In genomic region chr17:42477173-42477572, GRCh38 we compare ENCODE assay signal across 21 cellular contexts. TPM values are rescaled to one million over a fixed set of nuclear protein-coding genes. Genes with fewer than 3 reads are reported as not detected.
DNase-seq lines count a peak whose midpoint lies in the region; ATAC-seq and TF ChIP-seq lines count a peak whose summit lies in the region.
"Had no signal": no experiment of that assay in that cellular context is flagged by ENCODE, and none has a peak within 500 bp of the region (broad histone marks: within the 10 kb centered on the region; RNA-seq: fewer than 3 reads in every experiment).

No MANE protein-coding gene starts in this region.

- peak overlapping the region; percentile 9 for H3K4me3 Mint-ChIP-seq in activated naive CD8-positive, alpha-beta T cell treated with anti-CD3 and anti-CD28 coated beads, Interleukin-2, amount 50 U/mL, for 24 hours
- H3K4me3 Mint-ChIP-seq in activated naive CD8-positive, alpha-beta T cell treated with anti-CD3 and anti-CD28 coated beads for 36 hours = no peak overlapping the region
- H3K4me3 Mint-ChIP-seq in endothelial cell (ENCODE audit: unreplicated experiment) = peak overlapping the region; percentile 35
- no peak overlapping the region for H3K4me3 Mint-ChIP-seq in CD4-positive, alpha-beta memory T cell
- H3K4me3 Mint-ChIP-seq: CD14-positive monocyte; CD4-positive, alpha-beta T cell; HFFc6 had no signal

- no peaks in the 10 kb centered on the region for H3K27me3 Mint-ChIP-seq in activated naive CD8-positive, alpha-beta T cell treated with anti-CD3 and anti-CD28 coated beads, Interleukin-2, amount 50 U/mL, for 24 hours
- no peaks in the 10 kb centered on the region for H3K27me3 Mint-ChIP-seq in activated naive CD8-positive, alpha-beta T cell treated with anti-CD3 and anti-CD28 coated beads for 36 hours
- H3K27me3 Mint-ChIP-seq in endothelial cell (ENCODE audit: unreplicated experiment) = peaks cover 1% of the 10 kb centered on the region
- H3K27me3 Mint-ChIP-seq in CD4-positive, alpha-beta memory T cell = no peaks in the 10 kb centered on the region
- H3K27me3 Mint-ChIP-seq: CD4-positive, alpha-beta T cell had no signal

- in situ Hi-C loops in gastrocnemius medialis (cut with MboI; ENCODE audit: low sequenced_read_pairs in 4 of 4) = loop anchor here in 2 of 4 donors (25.0 kb wide), 2 partner anchors 140 to 710 kb away; no protein-coding TSS in a partner anchor

- H3K9me3 Mint-ChIP-seq in activated naive CD8-positive, alpha-beta T cell treated with anti-CD3 and anti-CD28 coated beads, Interleukin-2, amount 50 U/mL, for 24 hours = no peaks in the 10 kb centered on the region
- H3K9me3 Mint-ChIP-seq in activated naive CD8-positive, alpha-beta T cell treated with anti-CD3 and anti-CD28 coated beads for 36 hours = no peaks in the 10 kb centered on the region
- no peaks in the 10 kb centered on the region for H3K9me3 Mint-ChIP-seq in endothelial cell (ENCODE audit: unreplicated experiment)
- H3K9me3 Mint-ChIP-seq in CD4-positive, alpha-beta memory T cell = no peaks in the 10 kb centered on the region
- H3K9me3 Mint-ChIP-seq: CD4-positive, alpha-beta T cell; HFFc6 had no signal

- H3K4me3 ChIP-seq in gastrocnemius medialis = no peak overlapping the region
- no peak overlapping the region for H3K4me3 ChIP-seq in CD4-positive, alpha-beta memory T cell (ENCODE audit: low read length in 2 of 2)
- H3K4me3 ChIP-seq: BLaER1 treated with 17β-estradiol and CSF1 and Interleukin-3, amounts not matched to agents 10 nM and 100 nM; HAP-1 had no signal

- no peaks in the 10 kb centered on the region for H3K27me3 ChIP-seq in gastrocnemius medialis
- no peaks in the 10 kb centered on the region for H3K27me3 ChIP-seq in CD4-positive, alpha-beta memory T cell (ENCODE audit: insufficient read depth, low read length)
- H3K27me3 ChIP-seq: BE2C; BLaER1 treated with 17β-estradiol and CSF1 and Interleukin-3, amounts not matched to agents 10 nM and 100 nM had no signal

- peaks cover 18% of the 10 kb centered on the region for H3K4me1 Mint-ChIP-seq in activated naive CD8-positive, alpha-beta T cell treated with anti-CD3 and anti-CD28 coated beads, Interleukin-2, amount 50 U/mL, for 24 hours
- peaks cover 9% of the 10 kb centered on the region for H3K4me1 Mint-ChIP-seq in activated naive CD8-positive, alpha-beta T cell treated with anti-CD3 and anti-CD28 coated beads for 36 hours
- no peaks in the 10 kb centered on the region for H3K4me1 Mint-ChIP-seq in endothelial cell (ENCODE audit: unreplicated experiment)
- peaks cover 0 to 3% (median 0%) of the 10 kb centered on the region in 4 donors for H3K4me1 Mint-ChIP-seq in CD4-positive, alpha-beta memory T cell

- peaks cover 0 to 96% of the 10 kb centered on the region in 2 donors for H3K36me3 ChIP-seq in gastrocnemius medialis
- H3K36me3 ChIP-seq in CD4-positive, alpha-beta memory T cell (ENCODE audit: insufficient read depth, low read length) = no peaks in the 10 kb centered on the region

- no peaks in the 10 kb centered on the region for H3K9me3 ChIP-seq in gastrocnemius medialis
- no peaks in the 10 kb centered on the region for H3K9me3 ChIP-seq in CD4-positive, alpha-beta memory T cell (ENCODE audit: control insufficient read depth in 1 of 2, low read length in 2 of 2)
- H3K9me3 ChIP-seq: BE2C, HAP-1 had no signal

- TF ChIP-seq CTCF in endothelial cell (IDR thresholded peaks at IDR 0.05; ENCODE audit: unreplicated experiment) (no peak), gastrocnemius medialis (IDR thresholded peaks at IDR 0.05 in 4 of 5, conservative IDR thresholded peaks at IDR 0.05 in 1 of 5) (no peak)

- H3K4me1 ChIP-seq in gastrocnemius medialis = peaks cover 8 to 13% of the 10 kb centered on the region in 2 donors
- no peaks in the 10 kb centered on the region for H3K4me1 ChIP-seq in CD4-positive, alpha-beta memory T cell (ENCODE audit: insufficient read depth, low read length)
- H3K4me1 ChIP-seq: BE2C, HAP-1 had no signal

- no peak for TF ChIP-seq POLR2A in gastrocnemius medialis (IDR thresholded peaks at IDR 0.05)

- intact Hi-C loops in gastrocnemius medialis (cut with DNase I; ENCODE audit: low total_unique reads) = no loop called here
- intact Hi-C loops in CD4-positive, alpha-beta memory T cell (cut with micrococcal nuclease) = no loop called here

- CTCF ChIA-PET in CD4-positive, alpha-beta memory T cell (lab: Charles Lee; ENCODE audit: partially characterized antibody) = no interaction called here

- POLR2A ChIA-PET in CD4-positive, alpha-beta memory T cell (lab: Charles Lee; ENCODE audit: partially characterized antibody) = no interaction called here

- H3K27ac ChIP-seq in gastrocnemius medialis = peak overlapping the region in 3 of 4 donors; percentile 49 to 76 (median 56)
- H3K27ac ChIP-seq in CD4-positive, alpha-beta memory T cell (ENCODE audit: low read depth, low read length) = no peak overlapping the region
- H3K27ac ChIP-seq: 22Rv1 had no signal

- H3K36me3 Mint-ChIP-seq in activated naive CD8-positive, alpha-beta T cell treated with anti-CD3 and anti-CD28 coated beads, Interleukin-2, amount 50 U/mL, for 24 hours (ENCODE audit: low read depth) = peaks cover 28% of the 10 kb centered on the region
- peaks cover 17% of the 10 kb centered on the region for H3K36me3 Mint-ChIP-seq in activated naive CD8-positive, alpha-beta T cell treated with anti-CD3 and anti-CD28 coated beads for 36 hours
- H3K36me3 Mint-ChIP-seq in endothelial cell (ENCODE audit: low read depth, unreplicated experiment) = peaks cover 50% of the 10 kb centered on the region
- H3K36me3 Mint-ChIP-seq in CD4-positive, alpha-beta memory T cell = peaks cover 21 to 45% of the 10 kb centered on the region in 2 donors

- H3K27ac Mint-ChIP-seq in activated naive CD8-positive, alpha-beta T cell treated with anti-CD3 and anti-CD28 coated beads, Interleukin-2, amount 50 U/mL, for 24 hours = no peak overlapping the region
- no peak overlapping the region for H3K27ac Mint-ChIP-seq in activated naive CD8-positive, alpha-beta T cell treated with anti-CD3 and anti-CD28 coated beads for 36 hours
- peak overlapping the region; percentile 21 for H3K27ac Mint-ChIP-seq in endothelial cell (ENCODE audit: unreplicated experiment)
- peak overlapping the region in 1 of 7 donors; percentile 0 for H3K27ac Mint-ChIP-seq in CD4-positive, alpha-beta memory T cell
- H3K27ac Mint-ChIP-seq: CD4-positive, alpha-beta T cell; HFFc6 had no signal

- no peak for DNase-seq in activated naive CD8-positive, alpha-beta T cell treated with anti-CD3 and anti-CD28 coated beads, Interleukin-2, amount 50 U/mL, for 24 hours
- DNase-seq in activated naive CD8-positive, alpha-beta T cell treated with anti-CD3 and anti-CD28 coated beads for 36 hours = no peak
- DNase-seq in endothelial cell (ENCODE audit: low spot score) (no peak), gastrocnemius medialis (no peak), NCI-H2107 (lab: John Stamatoyannopoulos, UW) (no peak)
- DNase-seq in CD4-positive, alpha-beta memory T cell = no peak
- no peak for DNase-seq in activated naive CD4-positive, alpha-beta T cell (lab: John Stamatoyannopoulos, UW)
- DNase-seq: AML-193; BE2C; Calu3; CD4-positive, alpha-beta T cell; COR-L47; DMS53; DMS79 treated with DMSO at 0.1 percent for 48 hours; GF-D8; GOT3; HFFc6 had no signal

- ATAC-seq in activated naive CD8-positive, alpha-beta T cell treated with anti-CD3 and anti-CD28 coated beads, Interleukin-2, amount 50 U/mL, for 24 hours = no peak
- no peak for ATAC-seq in gastrocnemius medialis

RNA-seq across cellular contexts. Expression of gene ATP6V0A1, which starts 18.5 kb away (rescaled TPM):
- total RNA-seq in activated naive CD8-positive, alpha-beta T cell treated with anti-CD3 and anti-CD28 coated beads for 36 hours = 1 to 10 TPM; 3.4 to 5.6 TPM
- total RNA-seq in endothelial cell (ENCODE audit: unreplicated experiment) = 103 TPM
- total RNA-seq in gastrocnemius medialis = 100 to 1,000 TPM in 2 of 4 donors, 10 to 100 TPM in 2; 65.3 to 138 (median 95.3) TPM
- 10 to 100 TPM; 13.1 to 15.9 TPM for total RNA-seq in CD4-positive, alpha-beta memory T cell
- 1 to 10 TPM; 3.9 to 6.4 TPM for polyA plus RNA-seq in CD4-positive, alpha-beta memory T cell

RNA-seq across cellular contexts. Expression of gene CAVIN1, which starts 54.1 kb away (rescaled TPM):
- total RNA-seq in activated naive CD8-positive, alpha-beta T cell treated with anti-CD3 and anti-CD28 coated beads for 36 hours = 1 to 10 TPM; 1.7 to 1.9 TPM
- total RNA-seq in endothelial cell (ENCODE audit: unreplicated experiment) (334 TPM), gastrocnemius medialis (100 to 1,000 TPM in 3 of 4 donors, 10 to 100 TPM in 1; 64.9 to 137 (median 125) TPM)
- total RNA-seq in CD4-positive, alpha-beta memory T cell = under 1 TPM; 0.52 to 0.61 TPM
- 1 to 10 TPM in 1 of 2 donors, not detected in 1; 1.5 TPM for polyA plus RNA-seq in CD4-positive, alpha-beta memory T cell
- polyA plus RNA-seq: CD14-positive monocyte had no signal

RNA-seq across cellular contexts. Expression of gene NAGLU, which starts 58.9 kb away (rescaled TPM):
- total RNA-seq in activated naive CD8-positive, alpha-beta T cell treated with anti-CD3 and anti-CD28 coated beads for 36 hours = 10 to 100 TPM; 10.6 to 13.6 TPM
- total RNA-seq in endothelial cell (ENCODE audit: unreplicated experiment) (24.2 TPM), gastrocnemius medialis (10 to 100 TPM; 16.4 to 30.1 (median 24.1) TPM)
- 10 to 100 TPM; 20.6 to 22.8 TPM for total RNA-seq in CD4-positive, alpha-beta memory T cell
- polyA plus RNA-seq in CD4-positive, alpha-beta memory T cell = 10 to 100 TPM in 1 of 2 donors, 1 to 10 TPM in 1; 8.5 to 15.5 TPM

Comparison
In these comparisons a context has a peak if more than half of its experiments do, and no peak if none do; other contexts are left out.
1. H3K4me3 Mint-ChIP-seq: peak in activated naive CD8-positive, alpha-beta T cell treated with anti-CD3 and anti-CD28 coated beads, Interleukin-2, amount 50 U/mL, for 24 hours (single experiment) and endothelial cell (single experiment); none in activated naive CD8-positive, alpha-beta T cell treated with anti-CD3 and anti-CD28 coated beads for 36 hours (single experiment) and CD4-positive, alpha-beta memory T cell (0 of 8).
2. RNA of gene CAVIN1, which starts 54.1 kb away (total RNA-seq): 334 TPM in endothelial cell (single experiment) and 64.9 to 137 TPM in gastrocnemius medialis; 1.7 to 1.9 TPM in activated naive CD8-positive, alpha-beta T cell treated with anti-CD3 and anti-CD28 coated beads for 36 hours and 0.52 to 0.61 TPM in CD4-positive, alpha-beta memory T cell; every median in the first group is over 10 times any median in the second.